In the genomic region with DNA sequence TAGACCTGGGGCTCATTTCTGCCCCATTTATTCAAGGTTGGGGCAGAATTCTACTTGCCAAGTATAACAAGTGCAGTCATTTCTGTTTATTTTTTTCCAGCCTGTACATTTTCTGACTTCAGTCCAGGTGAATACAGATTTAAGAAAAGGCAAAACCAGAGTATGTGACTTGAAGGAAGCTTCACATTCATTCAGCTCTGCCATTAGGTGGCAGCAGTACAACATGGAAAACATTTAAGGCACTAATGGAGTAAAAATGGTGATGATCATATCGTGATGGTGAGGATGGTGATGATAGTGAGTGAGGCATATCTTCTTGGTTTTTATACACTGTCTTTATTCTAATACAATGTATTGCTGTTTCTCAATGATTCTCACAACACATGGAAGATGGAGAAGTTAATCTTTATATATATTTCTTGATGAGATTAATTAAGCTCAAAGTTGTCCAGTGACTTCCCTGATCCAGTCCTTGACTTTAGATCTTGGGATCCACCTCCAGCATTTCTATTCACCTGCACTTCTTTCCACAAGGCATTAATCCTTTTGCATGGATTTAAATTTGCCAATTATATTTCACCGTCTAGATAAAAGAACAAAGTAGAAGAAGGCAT, we compare ENCODE assay signal across 9 cellular contexts.
DNase-seq lines count a peak whose midpoint lies in the region; ATAC-seq, FAIRE-seq and TF ChIP-seq lines count a peak whose summit lies in the region.
"Had no signal": no experiment of that assay in that cellular context is flagged by ENCODE, and none has a peak within 500 bp of the region (broad histone marks: within the 10 kb centered on the region; RNA-seq: fewer than 3 reads in every experiment).

No MANE protein-coding gene starts in this region.

- no peaks in the 10 kb centered on the region for H3K27me3 ChIP-seq in SK-N-SH (ENCODE audit: insufficient read depth)
- H3K27me3 ChIP-seq: BLaER1 treated with 17β-estradiol and CSF1 and Interleukin-3, amounts not matched to agents 10 nM and 100 nM had no signal

- POLR2A ChIA-PET in SK-N-SH (lab: Yijun Ruan, JAX), result no interaction called here

- H3K36me3 ChIP-seq in SK-N-SH (replicated peaks in 1 of 2; ENCODE audit: control insufficient read depth in 1 of 2, insufficient read depth in 2 of 2, low read length in 1 of 2), result no peaks in the 10 kb centered on the region
- H3K36me3 ChIP-seq: BLaER1 treated with 17β-estradiol and CSF1 and Interleukin-3, amounts not matched to agents 10 nM and 100 nM had no signal

- H3K4me2 ChIP-seq in SK-N-SH, result no peak overlapping the region
- H3K4me2 ChIP-seq: BLaER1 treated with 17β-estradiol and CSF1 and Interleukin-3, amounts not matched to agents 10 nM and 100 nM had no signal

- H2AFZ ChIP-seq in SK-N-SH (ENCODE audit: low read depth), result no peak overlapping the region

- no peaks in the 10 kb centered on the region for H3K9me2 ChIP-seq in SK-N-SH

- H3K4me3 ChIP-seq in SK-N-SH (ENCODE audit: low read depth in 2 of 2, low read length in 1 of 2), result peak overlapping the region in 1 of 2 experiments; percentile 30; a peak in 1 of 4 replicates
- H3K4me3 ChIP-seq: BLaER1 treated with 17β-estradiol and CSF1 and Interleukin-3, amounts not matched to agents 10 nM and 100 nM had no signal

- no peak overlapping the region for H3K9ac ChIP-seq in SK-N-SH
- H3K9ac ChIP-seq: BLaER1 treated with 17β-estradiol and CSF1 and Interleukin-3, amounts not matched to agents 10 nM and 100 nM had no signal

- TF ChIP-seq CTCF in SK-N-SH (IDR thresholded peaks at IDR 0.05), result peak; percentile 39

- CTCF ChIA-PET in SK-N-SH (lab: Yijun Ruan, JAX), result interaction anchor here (0.6 to 1.3 kb wide), 15 partner anchors 9 to 282 kb away, joined by 3 to 6 read pairs (median 3); no protein-coding TSS in a partner anchor

- no peaks in the 10 kb centered on the region for H3K4me1 ChIP-seq in SK-N-SH (ENCODE audit: control insufficient read depth in 1 of 2, insufficient read depth in 2 of 2, low read depth in 1 of 2, low read length in 1 of 2)
- H3K4me1 ChIP-seq: BLaER1 treated with 17β-estradiol and CSF1 and Interleukin-3, amounts not matched to agents 10 nM and 100 nM had no signal

- no peaks in the 10 kb centered on the region for H4K20me1 ChIP-seq in SK-N-SH (ENCODE audit: insufficient read depth)
- H4K20me1 ChIP-seq: BLaER1 treated with 17β-estradiol and CSF1 and Interleukin-3, amounts not matched to agents 10 nM and 100 nM had no signal

- no peak for TF ChIP-seq EP300 in SK-N-SH (IDR thresholded peaks at IDR 0.05; ENCODE audit: borderline replicate concordance in 1 of 2, low read depth in 1 of 2, low read length in 1 of 2)

- ATAC-seq in SK-N-SH treated with all-trans-retinoic acid at 6 μM for 48 hours (no peak), HG03354 (IDR thresholded peaks at IDR 0.05; ENCODE audit: poor library complexity, severe bottlenecking, unreplicated experiment) (peak; percentile 62), HG03039 (IDR thresholded peaks at IDR 0.05; ENCODE audit: unreplicated experiment) (no peak)

- WGBS in SK-N-SH (ENCODE audit: low lambda C conversion rate), result 2% methylated on average over 2 of the region's 2 CpGs

- no peaks in the 10 kb centered on the region for H3K9me3 ChIP-seq in SK-N-SH

- DNase-seq in SK-N-SH (peak; percentile 8), NOMO-1 treated with dmso at 0.1 percent for 144 hours (lab: John Stamatoyannopoulos, UW; ENCODE audit: unreplicated experiment) (peak; percentile 29), non-pigmented ciliary epithelial cell (ENCODE audit: low read depth) (peak; percentile 4)
- DNase-seq in stimulated activated naive CD4-positive, alpha-beta T cell treated with Interleukin-2 at 50 U/mL for 16 hours (lab: John Stamatoyannopoulos, UW), result no peak

- FAIRE-seq in endometrium (lab: Jason Lieb, UNC), result peak; percentile 82

- TF ChIP-seq RAD21 in SK-N-SH (IDR thresholded peaks at IDR 0.05; ENCODE audit: low read length), result peak; percentile 68

- no peaks in the 10 kb centered on the region for H3F3A ChIP-seq in SK-N-SH (replicated peaks; ENCODE audit: insufficient read depth)

- no peaks in the 10 kb centered on the region for H3K79me2 ChIP-seq in SK-N-SH (ENCODE audit: insufficient read depth)

- H3K27ac ChIP-seq in SK-N-SH (ENCODE audit: low read depth in 2 of 2, low read length in 1 of 2), result no peak overlapping the region
- H3K27ac ChIP-seq: BLaER1 treated with 17β-estradiol and CSF1 and Interleukin-3, amounts not matched to agents 10 nM and 100 nM had no signal

TF ChIP-seq in SK-N-SH, 30 proteins besides CTCF, POLR2A, EP300 and RAD21:
- no peak for TF ChIP-seq GABPA (IDR thresholded peaks at IDR 0.05; ENCODE audit: low read depth)
- TF ChIP-seq CHD2 (IDR thresholded peaks at IDR 0.05; ENCODE audit: low read length, partially characterized antibody), result no peak
- TF ChIP-seq GATA2 (CRISPR knock-in tag; IDR thresholded peaks at IDR 0.05), result no peak
- TF ChIP-seq TAF1 (IDR thresholded peaks at IDR 0.05; ENCODE audit: borderline replicate concordance, low read depth, low read length), result no peak
- no peak for TF ChIP-seq RXRA (IDR thresholded peaks at IDR 0.05; ENCODE audit: borderline replicate concordance, low read depth)

TF ChIP-seq in SK-N-SH treated with all-trans-retinoic acid at 6 μM for 48 hours, 23 proteins besides CTCF, POLR2A, EP300 and RAD21:
- TF ChIP-seq ESRRG (CRISPR knock-in tag; IDR thresholded peaks at IDR 0.05) (no peak), TOX (CRISPR knock-in tag; IDR thresholded peaks at IDR 0.05; ENCODE audit: borderline replicate concordance) (no peak), OSR1 (CRISPR knock-in tag; IDR thresholded peaks at IDR 0.05) (no peak), ZFP30 (CRISPR knock-in tag; IDR thresholded peaks at IDR 0.05) (no peak), RARB (CRISPR knock-in tag; IDR thresholded peaks at IDR 0.05) (no peak), ZNF70 (CRISPR knock-in tag; IDR thresholded peaks at IDR 0.05) (no peak)
- TF ChIP-seq, protein P1, sequence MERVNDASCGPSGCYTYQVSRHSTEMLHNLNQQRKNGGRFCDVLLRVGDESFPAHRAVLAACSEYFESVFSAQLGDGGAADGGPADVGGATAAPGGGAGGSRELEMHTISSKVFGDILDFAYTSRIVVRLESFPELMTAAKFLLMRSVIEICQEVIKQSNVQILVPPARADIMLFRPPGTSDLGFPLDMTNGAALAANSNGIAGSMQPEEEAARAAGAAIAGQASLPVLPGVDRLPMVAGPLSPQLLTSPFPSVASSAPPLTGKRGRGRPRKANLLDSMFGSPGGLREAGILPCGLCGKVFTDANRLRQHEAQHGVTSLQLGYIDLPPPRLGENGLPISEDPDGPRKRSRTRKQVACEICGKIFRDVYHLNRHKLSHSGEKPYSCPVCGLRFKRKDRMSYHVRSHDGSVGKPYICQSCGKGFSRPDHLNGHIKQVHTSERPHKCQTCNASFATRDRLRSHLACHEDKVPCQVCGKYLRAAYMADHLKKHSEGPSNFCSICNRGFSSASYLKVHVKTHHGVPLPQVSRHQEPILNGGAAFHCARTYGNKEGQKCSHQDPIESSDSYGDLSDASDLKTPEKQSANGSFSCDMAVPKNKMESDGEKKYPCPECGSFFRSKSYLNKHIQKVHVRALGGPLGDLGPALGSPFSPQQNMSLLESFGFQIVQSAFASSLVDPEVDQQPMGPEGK (CRISPR knock-in tag; IDR thresholded peaks at IDR 0.05; ENCODE audit: borderline replicate concordance), result no peak
- TF ChIP-seq, protein P2, sequence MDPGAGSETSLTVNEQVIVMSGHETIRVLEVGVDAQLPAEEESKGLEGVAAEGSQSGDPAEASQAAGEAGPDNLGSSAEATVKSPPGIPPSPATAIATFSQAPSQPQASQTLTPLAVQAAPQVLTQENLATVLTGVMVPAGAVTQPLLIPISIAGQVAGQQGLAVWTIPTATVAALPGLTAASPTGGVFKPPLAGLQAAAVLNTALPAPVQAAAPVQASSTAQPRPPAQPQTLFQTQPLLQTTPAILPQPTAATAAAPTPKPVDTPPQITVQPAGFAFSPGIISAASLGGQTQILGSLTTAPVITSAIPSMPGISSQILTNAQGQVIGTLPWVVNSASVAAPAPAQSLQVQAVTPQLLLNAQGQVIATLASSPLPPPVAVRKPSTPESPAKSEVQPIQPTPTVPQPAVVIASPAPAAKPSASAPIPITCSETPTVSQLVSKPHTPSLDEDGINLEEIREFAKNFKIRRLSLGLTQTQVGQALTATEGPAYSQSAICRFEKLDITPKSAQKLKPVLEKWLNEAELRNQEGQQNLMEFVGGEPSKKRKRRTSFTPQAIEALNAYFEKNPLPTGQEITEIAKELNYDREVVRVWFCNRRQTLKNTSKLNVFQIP (CRISPR knock-in tag; IDR thresholded peaks at IDR 0.05; ENCODE audit: borderline replicate concordance, low read depth), result no peak
- TF ChIP-seq, protein P3, sequence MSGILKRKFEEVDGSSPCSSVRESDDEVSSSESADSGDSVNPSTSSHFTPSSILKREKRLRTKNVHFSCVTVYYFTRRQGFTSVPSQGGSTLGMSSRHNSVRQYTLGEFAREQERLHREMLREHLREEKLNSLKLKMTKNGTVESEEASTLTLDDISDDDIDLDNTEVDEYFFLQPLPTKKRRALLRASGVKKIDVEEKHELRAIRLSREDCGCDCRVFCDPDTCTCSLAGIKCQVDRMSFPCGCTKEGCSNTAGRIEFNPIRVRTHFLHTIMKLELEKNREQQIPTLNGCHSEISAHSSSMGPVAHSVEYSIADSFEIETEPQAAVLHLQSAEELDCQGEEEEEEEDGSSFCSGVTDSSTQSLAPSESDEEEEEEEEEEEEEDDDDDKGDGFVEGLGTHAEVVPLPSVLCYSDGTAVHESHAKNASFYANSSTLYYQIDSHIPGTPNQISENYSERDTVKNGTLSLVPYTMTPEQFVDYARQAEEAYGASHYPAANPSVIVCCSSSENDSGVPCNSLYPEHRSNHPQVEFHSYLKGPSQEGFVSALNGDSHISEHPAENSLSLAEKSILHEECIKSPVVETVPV (CRISPR knock-in tag; IDR thresholded peaks at IDR 0.05), result no peak
